In the genomic region with DNA sequence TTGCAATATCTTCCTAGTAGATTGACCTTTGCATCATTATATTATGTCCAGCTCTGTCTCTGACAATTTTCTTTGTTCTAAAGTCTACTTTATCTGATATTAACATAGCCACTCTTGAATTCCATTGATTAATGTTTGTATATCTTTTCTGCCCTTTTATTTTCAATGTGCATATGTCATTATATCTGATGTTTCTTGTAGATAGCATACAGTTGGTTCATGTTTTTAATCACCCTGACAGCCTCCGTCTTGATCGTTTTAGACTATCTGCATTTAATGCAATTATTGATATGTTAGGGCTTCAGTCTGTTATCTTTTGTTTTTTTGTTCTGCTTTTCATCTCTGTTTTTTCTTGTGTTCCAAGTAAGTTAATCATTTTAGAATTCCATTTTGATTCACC, we compare ENCODE assay signal across 9 cellular contexts.
"Had no signal": no experiment of that assay in that cellular context is flagged by ENCODE, and none has a peak within 500 bp of the region (broad histone marks: within the 10 kb centered on the region; RNA-seq: fewer than 3 reads in every experiment).

No MANE protein-coding gene starts in this region.

- H3K4me3 Mint-ChIP-seq: IgD-negative memory B cell had no signal

- FAIRE-seq: HepG2, HTR-8/SVneo, K562 had no signal

- DNase-seq: IMR-90, KBM-7, KG1 had no signal

- H3K4me3 ChIP-seq: K562 had no signal

- H3K27ac ChIP-seq: HL-60, KMS-11 had no signal

- H3K4me2 ChIP-seq: KMS-11 had no signal

- H3K36me3 Mint-ChIP-seq: IgD-negative memory B cell had no signal

- ATAC-seq: HepG2, K562 had no signal

- H3K4me1 Mint-ChIP-seq: IgD-negative memory B cell had no signal

- H3K9ac ChIP-seq: KMS-11 had no signal

- H3K27ac Mint-ChIP-seq: IgD-negative memory B cell had no signal
